Comparison of ENCODE assay signal across 8 cellular contexts in the genomic region with DNA sequence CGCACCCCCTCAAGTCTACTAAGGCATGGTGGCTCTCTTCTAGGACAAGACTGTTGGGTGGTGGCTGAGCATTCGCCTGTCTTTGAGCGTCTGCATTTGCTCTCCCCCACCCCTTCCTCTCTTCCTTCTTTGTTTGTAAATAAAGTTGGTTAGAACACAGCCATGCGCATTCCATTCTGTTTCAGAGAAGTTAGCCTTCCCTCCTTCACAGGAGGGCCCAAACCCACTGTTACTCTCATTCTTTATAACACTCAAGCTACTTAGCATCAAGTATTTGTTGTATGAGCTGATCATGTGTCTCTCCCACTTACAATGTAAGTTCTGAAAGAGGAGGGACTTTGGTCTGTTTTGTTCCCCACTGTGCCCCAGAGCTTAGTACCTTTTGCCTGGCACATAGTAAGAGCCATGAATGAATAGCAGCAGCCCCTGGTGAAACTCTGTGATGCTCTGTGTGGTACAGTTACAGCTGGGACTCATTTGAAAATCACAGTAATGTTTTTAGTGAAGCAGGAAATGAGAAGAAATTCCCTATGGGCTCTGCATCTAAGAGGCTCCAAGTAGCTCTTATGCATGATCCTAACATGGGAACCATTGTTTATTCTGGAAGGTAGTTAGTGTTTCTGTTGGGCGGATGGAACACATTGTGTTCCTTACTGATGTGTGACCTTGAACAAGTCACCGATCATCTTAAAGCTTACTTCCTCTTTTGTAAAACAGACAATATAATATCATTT. TPM values are rescaled to one million over a fixed set of nuclear protein-coding genes. Genes with fewer than 3 reads are reported as not detected.
DNase-seq lines count a peak whose midpoint lies in the region; ATAC-seq and TF ChIP-seq lines count a peak whose summit lies in the region.

No MANE protein-coding gene starts in this region.

- ATAC-seq in GM18867 (IDR thresholded peaks at IDR 0.05; ENCODE audit: unreplicated experiment) (peak; percentile 72), HG02623 (IDR thresholded peaks at IDR 0.05; ENCODE audit: unreplicated experiment) (peak; percentile 43)
- no peak for ATAC-seq in activated CD8-positive, alpha-beta memory T cell treated with anti-CD3 and anti-CD28 coated beads, Interleukin-2, amount 10 ng/mL, durations not matched to agents 7 days and 5 days

- no peak overlapping the region for H3K4me3 Mint-ChIP-seq in type B pancreatic cell
- H3K4me3 Mint-ChIP-seq in activated CD8-positive, alpha-beta memory T cell treated with anti-CD3 and anti-CD28 coated beads, Interleukin-2, amount 10 ng/mL, durations not matched to agents 7 days and 5 days = no peak overlapping the region

- no peak overlapping the region for H3K27ac Mint-ChIP-seq in type B pancreatic cell
- no peak overlapping the region for H3K27ac Mint-ChIP-seq in activated CD8-positive, alpha-beta memory T cell treated with anti-CD3 and anti-CD28 coated beads, Interleukin-2, amount 10 ng/mL, durations not matched to agents 7 days and 5 days

- peak overlapping the region; percentile 0 for H3K27ac ChIP-seq in layer of hippocampus (ENCODE audit: low read depth, low read length)

- no peaks in the 10 kb centered on the region for H3K27me3 ChIP-seq in layer of hippocampus (ENCODE audit: control insufficient read depth, insufficient read depth, low read length)

- no peak for TF ChIP-seq CTCF in type B pancreatic cell (conservative IDR thresholded peaks at IDR 0.05)

- DNase-seq in OCI-M1 (lab: John Stamatoyannopoulos, UW) (peak; percentile 42), type B pancreatic cell (ENCODE audit: extremely low spot score, unreplicated experiment) (no peak), HUDEP-2 (lab: John Stamatoyannopoulos, UW; ENCODE audit: unreplicated experiment in 76 of 76) (no peak)
- no peak for DNase-seq in activated CD8-positive, alpha-beta memory T cell treated with anti-CD3 and anti-CD28 coated beads, Interleukin-2, amount 10 ng/mL, durations not matched to agents 7 days and 5 days
- no peak for DNase-seq in activated CD8-positive, alpha-beta memory T cell treated with anti-CD3 and anti-CD28 coated beads, Interleukin-2, amount 50 U/mL, for 4 hours

- H3K36me3 Mint-ChIP-seq in type B pancreatic cell = no peaks in the 10 kb centered on the region
- peaks cover 6% of the 10 kb centered on the region for H3K36me3 Mint-ChIP-seq in activated CD8-positive, alpha-beta memory T cell treated with anti-CD3 and anti-CD28 coated beads, Interleukin-2, amount 10 ng/mL, durations not matched to agents 7 days and 5 days

- H3K9me3 Mint-ChIP-seq in type B pancreatic cell = no peaks in the 10 kb centered on the region
- no peaks in the 10 kb centered on the region for H3K9me3 Mint-ChIP-seq in activated CD8-positive, alpha-beta memory T cell treated with anti-CD3 and anti-CD28 coated beads, Interleukin-2, amount 10 ng/mL, durations not matched to agents 7 days and 5 days (ENCODE audit: low read depth)

- CTCF ChIA-PET in activated CD8-positive, alpha-beta memory T cell treated with anti-CD3 and anti-CD28 coated beads, Interleukin-2, amount 10 ng/mL, durations not matched to agents 7 days and 5 days (lab: Charles Lee) = interaction anchor here (0.7 to 3.5 kb wide), 9 partner anchors 9 to 150 kb away, joined by 3 to 14 read pairs (median 3); no protein-coding TSS in a partner anchor

- no peaks in the 10 kb centered on the region for H3K27me3 Mint-ChIP-seq in type B pancreatic cell
- peaks cover 25% of the 10 kb centered on the region for H3K27me3 Mint-ChIP-seq in activated CD8-positive, alpha-beta memory T cell treated with anti-CD3 and anti-CD28 coated beads, Interleukin-2, amount 10 ng/mL, durations not matched to agents 7 days and 5 days

- peaks cover 16% of the 10 kb centered on the region for H3K4me1 Mint-ChIP-seq in type B pancreatic cell (ENCODE audit: unreplicated experiment)
- H3K4me1 Mint-ChIP-seq in activated CD8-positive, alpha-beta memory T cell treated with anti-CD3 and anti-CD28 coated beads, Interleukin-2, amount 10 ng/mL, durations not matched to agents 7 days and 5 days = peaks cover 56% of the 10 kb centered on the region

RNA-seq across cellular contexts. Expression of a gene that starts 7.7 kb away (rescaled TPM):
- 33.3 and 37.2 TPM in 2 replicates for total RNA-seq in type B pancreatic cell (ENCODE audit: low replicate concordance)
- 10 to 100 TPM; 40.3 to 43.6 TPM for total RNA-seq in activated CD8-positive, alpha-beta memory T cell treated with anti-CD3 and anti-CD28 coated beads, Interleukin-2, amount 10 ng/mL, durations not matched to agents 7 days and 5 days
